Comparison of ENCODE assay signal across 20 cellular contexts in the genomic region with DNA sequence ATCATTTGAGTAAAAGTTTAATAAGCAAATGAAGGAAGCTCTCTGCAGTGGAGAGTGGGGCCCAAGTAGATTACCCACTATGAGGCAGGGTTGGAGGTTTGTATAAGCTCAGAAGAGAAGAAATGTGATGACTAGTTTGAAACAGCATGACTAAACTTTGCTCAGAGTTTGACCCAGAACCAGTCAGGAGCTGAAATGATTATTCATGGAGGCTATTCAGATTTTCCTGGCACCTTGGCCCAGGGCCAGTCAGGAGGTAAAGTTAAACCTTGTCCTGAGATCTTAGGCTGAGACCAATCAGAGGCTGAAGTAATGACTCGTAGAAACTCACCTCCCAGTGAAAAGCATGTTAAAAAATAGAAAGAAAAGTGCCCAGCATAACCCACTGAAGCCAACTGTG.
"Had no signal": no experiment of that assay in that cellular context is flagged by ENCODE, and none has a peak within 500 bp of the region (broad histone marks: within the 10 kb centered on the region; RNA-seq: fewer than 3 reads in every experiment).

No MANE protein-coding gene starts in this region.

- DNase-seq: activated CD4-positive, CD25-positive, alpha-beta regulatory T cell treated with anti-CD3 and anti-CD28 coated beads, Interleukin-2, amount 50 U/mL, for 72 hours; activated gamma-delta T cell treated with Interleukin-2 at 50 U/mL for 16 hours; activated T-cell treated with anti-CD3 and anti-CD28 coated beads, Interleukin-2, amount 50 U/mL, for 72 hours; adrenal gland; effector CD4-positive, alpha-beta T cell; foreskin fibroblast; hippocampal formation; pancreas; spleen; stimulated activated CD4-positive, alpha-beta T cell treated with anti-CD3 and anti-CD28 coated beads, Interleukin-4, amount 100 ng/mL, for 4 hours; T-helper 9 cell; upper lobe of right lung had no signal

- H3K27me3 Mint-ChIP-seq: natural killer cell treated with Interleukin-12 subunit alpha and Interleukin-12 subunit beta and Interleukin-15 and Interleukin-18, amount 100 ng/mL, for 72 hours; stimulated activated memory B cell treated with anti-CD40 and anti-IgM and Interleukin-4, amounts not matched to agents 10 μg/mL and 1 μg/mL and 100 μg/mL, for 72 hours had no signal

- H3K4me3 Mint-ChIP-seq: activated T-cell treated with anti-CD3 and anti-CD28 coated beads, Interleukin-2, amount 50 U/mL, for 72 hours; natural killer cell treated with Interleukin-12 subunit alpha and Interleukin-12 subunit beta and Interleukin-15 and Interleukin-18, amount 100 ng/mL, for 72 hours; stimulated activated memory B cell treated with anti-CD40 and anti-IgM and Interleukin-4, amounts not matched to agents 10 μg/mL and 1 μg/mL and 100 μg/mL, for 72 hours had no signal

- H3K4me1 ChIP-seq: adrenal gland, breast epithelium, pancreas, spleen, upper lobe of right lung had no signal

- H3K9me3 Mint-ChIP-seq: activated naive CD4-positive, alpha-beta T cell treated with anti-CD3 and anti-CD28 coated beads, Interleukin-2, amount 50 U/mL, for 72 hours; activated T-cell treated with anti-CD3 and anti-CD28 coated beads, Interleukin-2, amount 50 U/mL, for 72 hours; natural killer cell treated with Interleukin-12 subunit alpha and Interleukin-12 subunit beta and Interleukin-15 and Interleukin-18, amount 100 ng/mL, for 72 hours; stimulated activated memory B cell treated with anti-CD40 and anti-IgM and Interleukin-4, amounts not matched to agents 10 μg/mL and 1 μg/mL and 100 μg/mL, for 72 hours had no signal

- H3K27me3 ChIP-seq: adrenal gland, breast epithelium, neutrophil, pancreas, spleen, upper lobe of right lung had no signal

- H3K27ac ChIP-seq: adrenal gland, breast epithelium, neutrophil, pancreas, spleen, thoracic aorta, upper lobe of right lung had no signal

- H3K4me3 ChIP-seq: adrenal gland, breast epithelium, lung, pancreas, spleen, thoracic aorta, upper lobe of right lung had no signal

- H3K4me1 Mint-ChIP-seq: stimulated activated memory B cell treated with anti-CD40 and anti-IgM and Interleukin-4, amounts not matched to agents 10 μg/mL and 1 μg/mL and 100 μg/mL, for 72 hours had no signal

- H3K36me3 Mint-ChIP-seq: activated naive CD4-positive, alpha-beta T cell treated with anti-CD3 and anti-CD28 coated beads, Interleukin-2, amount 50 U/mL, for 72 hours; natural killer cell treated with Interleukin-12 subunit alpha and Interleukin-12 subunit beta and Interleukin-15 and Interleukin-18, amount 100 ng/mL, for 72 hours; stimulated activated memory B cell treated with anti-CD40 and anti-IgM and Interleukin-4, amounts not matched to agents 10 μg/mL and 1 μg/mL and 100 μg/mL, for 72 hours had no signal

- ATAC-seq: activated naive CD4-positive, alpha-beta T cell treated with anti-CD3 and anti-CD28 coated beads, Interleukin-2, amount 50 U/mL, for 72 hours; activated T-cell treated with anti-CD3 and anti-CD28 coated beads, Interleukin-2, amount 50 U/mL, for 72 hours; natural killer cell treated with Interleukin-12 subunit alpha and Interleukin-12 subunit beta and Interleukin-15 and Interleukin-18, amount 100 ng/mL, for 72 hours; pancreas; sciatic nerve; stimulated activated memory B cell treated with anti-CD40 and anti-IgM and Interleukin-4, amounts not matched to agents 10 μg/mL and 1 μg/mL and 100 μg/mL, for 72 hours; upper lobe of right lung had no signal

- H3K36me3 ChIP-seq: adrenal gland, breast epithelium, neutrophil, pancreas, spleen, thoracic aorta, upper lobe of right lung had no signal

- H3K9me3 ChIP-seq: adrenal gland, breast epithelium, neutrophil, pancreas, spleen, thoracic aorta, upper lobe of right lung had no signal

- H3K27ac Mint-ChIP-seq: activated naive CD4-positive, alpha-beta T cell treated with anti-CD3 and anti-CD28 coated beads, Interleukin-2, amount 50 U/mL, for 72 hours; activated T-cell treated with anti-CD3 and anti-CD28 coated beads, Interleukin-2, amount 50 U/mL, for 72 hours; natural killer cell treated with Interleukin-12 subunit alpha and Interleukin-12 subunit beta and Interleukin-15 and Interleukin-18, amount 100 ng/mL, for 72 hours; stimulated activated memory B cell treated with anti-CD40 and anti-IgM and Interleukin-4, amounts not matched to agents 10 μg/mL and 1 μg/mL and 100 μg/mL, for 72 hours had no signal
